Comparison of ENCODE assay signal across 2 cellular contexts in the genomic region with DNA sequence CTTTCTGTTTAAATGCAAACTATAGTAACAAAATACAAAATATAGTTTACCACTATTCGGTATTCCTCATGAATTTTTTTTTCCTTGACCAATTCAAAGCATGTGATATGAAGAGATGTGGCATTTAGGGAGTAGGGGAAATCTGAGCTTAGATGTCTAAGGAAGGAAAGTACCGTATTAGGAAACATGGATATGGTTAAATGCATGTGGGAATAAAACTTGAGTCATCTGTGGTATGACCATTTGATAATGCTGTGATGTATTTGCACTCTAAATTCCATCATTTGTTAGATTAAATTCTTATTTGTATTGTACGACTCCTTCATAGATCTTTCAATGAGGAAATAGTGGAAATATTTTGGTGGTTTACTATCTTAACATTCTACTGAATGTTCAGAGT.
TF ChIP-seq lines count a peak whose summit lies in the region.

No MANE protein-coding gene starts in this region.

TF ChIP-seq in liver, 16 proteins besides CTCF, POLR2A, EP300 and RAD21:
- TF ChIP-seq, protein P1, sequence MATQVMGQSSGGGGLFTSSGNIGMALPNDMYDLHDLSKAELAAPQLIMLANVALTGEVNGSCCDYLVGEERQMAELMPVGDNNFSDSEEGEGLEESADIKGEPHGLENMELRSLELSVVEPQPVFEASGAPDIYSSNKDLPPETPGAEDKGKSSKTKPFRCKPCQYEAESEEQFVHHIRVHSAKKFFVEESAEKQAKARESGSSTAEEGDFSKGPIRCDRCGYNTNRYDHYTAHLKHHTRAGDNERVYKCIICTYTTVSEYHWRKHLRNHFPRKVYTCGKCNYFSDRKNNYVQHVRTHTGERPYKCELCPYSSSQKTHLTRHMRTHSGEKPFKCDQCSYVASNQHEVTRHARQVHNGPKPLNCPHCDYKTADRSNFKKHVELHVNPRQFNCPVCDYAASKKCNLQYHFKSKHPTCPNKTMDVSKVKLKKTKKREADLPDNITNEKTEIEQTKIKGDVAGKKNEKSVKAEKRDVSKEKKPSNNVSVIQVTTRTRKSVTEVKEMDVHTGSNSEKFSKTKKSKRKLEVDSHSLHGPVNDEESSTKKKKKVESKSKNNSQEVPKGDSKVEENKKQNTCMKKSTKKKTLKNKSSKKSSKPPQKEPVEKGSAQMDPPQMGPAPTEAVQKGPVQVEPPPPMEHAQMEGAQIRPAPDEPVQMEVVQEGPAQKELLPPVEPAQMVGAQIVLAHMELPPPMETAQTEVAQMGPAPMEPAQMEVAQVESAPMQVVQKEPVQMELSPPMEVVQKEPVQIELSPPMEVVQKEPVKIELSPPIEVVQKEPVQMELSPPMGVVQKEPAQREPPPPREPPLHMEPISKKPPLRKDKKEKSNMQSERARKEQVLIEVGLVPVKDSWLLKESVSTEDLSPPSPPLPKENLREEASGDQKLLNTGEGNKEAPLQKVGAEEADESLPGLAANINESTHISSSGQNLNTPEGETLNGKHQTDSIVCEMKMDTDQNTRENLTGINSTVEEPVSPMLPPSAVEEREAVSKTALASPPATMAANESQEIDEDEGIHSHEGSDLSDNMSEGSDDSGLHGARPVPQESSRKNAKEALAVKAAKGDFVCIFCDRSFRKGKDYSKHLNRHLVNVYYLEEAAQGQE (IDR thresholded peaks at IDR 0.05), result no peak
- TF ChIP-seq, protein P2, sequence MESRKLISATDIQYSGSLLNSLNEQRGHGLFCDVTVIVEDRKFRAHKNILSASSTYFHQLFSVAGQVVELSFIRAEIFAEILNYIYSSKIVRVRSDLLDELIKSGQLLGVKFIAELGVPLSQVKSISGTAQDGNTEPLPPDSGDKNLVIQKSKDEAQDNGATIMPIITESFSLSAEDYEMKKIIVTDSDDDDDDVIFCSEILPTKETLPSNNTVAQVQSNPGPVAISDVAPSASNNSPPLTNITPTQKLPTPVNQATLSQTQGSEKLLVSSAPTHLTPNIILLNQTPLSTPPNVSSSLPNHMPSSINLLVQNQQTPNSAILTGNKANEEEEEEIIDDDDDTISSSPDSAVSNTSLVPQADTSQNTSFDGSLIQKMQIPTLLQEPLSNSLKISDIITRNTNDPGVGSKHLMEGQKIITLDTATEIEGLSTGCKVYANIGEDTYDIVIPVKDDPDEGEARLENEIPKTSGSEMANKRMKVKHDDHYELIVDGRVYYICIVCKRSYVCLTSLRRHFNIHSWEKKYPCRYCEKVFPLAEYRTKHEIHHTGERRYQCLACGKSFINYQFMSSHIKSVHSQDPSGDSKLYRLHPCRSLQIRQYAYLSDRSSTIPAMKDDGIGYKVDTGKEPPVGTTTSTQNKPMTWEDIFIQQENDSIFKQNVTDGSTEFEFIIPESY (IDR thresholded peaks at IDR 0.05), result no peak
- TF ChIP-seq GABPA (IDR thresholded peaks at IDR 0.05 in 1 of 2, conservative IDR thresholded peaks at IDR 0.05 in 1 of 2) (no peak), RXRA (IDR thresholded peaks at IDR 0.05) (no peak), NR2F2 (IDR thresholded peaks at IDR 0.05) (no peak), JUND (IDR thresholded peaks at IDR 0.05) (no peak), YY1 (IDR thresholded peaks at IDR 0.05) (no peak), EGR1 (IDR thresholded peaks at IDR 0.05; ENCODE audit: low read depth in 2 of 2) (no peak), FOXA1 (IDR thresholded peaks at IDR 0.05) (no peak), TAF1 (conservative IDR thresholded peaks at IDR 0.05) (no peak), SP1 (IDR thresholded peaks at IDR 0.05) (no peak), HNF4G (IDR thresholded peaks at IDR 0.05) (no peak), FOXA2 (IDR thresholded peaks at IDR 0.05) (no peak), HNF4A (conservative IDR thresholded peaks at IDR 0.05) (no peak)
- TF ChIP-seq, protein P3, sequence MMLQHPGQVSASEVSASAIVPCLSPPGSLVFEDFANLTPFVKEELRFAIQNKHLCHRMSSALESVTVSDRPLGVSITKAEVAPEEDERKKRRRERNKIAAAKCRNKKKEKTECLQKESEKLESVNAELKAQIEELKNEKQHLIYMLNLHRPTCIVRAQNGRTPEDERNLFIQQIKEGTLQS (IDR thresholded peaks at IDR 0.05), result no peak
- TF ChIP-seq, protein P4, sequence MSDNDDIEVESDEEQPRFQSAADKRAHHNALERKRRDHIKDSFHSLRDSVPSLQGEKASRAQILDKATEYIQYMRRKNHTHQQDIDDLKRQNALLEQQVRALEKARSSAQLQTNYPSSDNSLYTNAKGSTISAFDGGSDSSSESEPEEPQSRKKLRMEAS (IDR thresholded peaks at IDR 0.05), result no peak
TF ChIP-seq in liver: peak in this region for 0.

TF ChIP-seq in SK-N-SH treated with all-trans-retinoic acid at 6 μM for 48 hours, 23 proteins besides CTCF, POLR2A, EP300 and RAD21 (continued from another document):
- TF ChIP-seq ZC3H10 (CRISPR knock-in tag; IDR thresholded peaks at IDR 0.05) (no peak), CSDC2 (CRISPR knock-in tag; IDR thresholded peaks at IDR 0.05) (no peak), ZNF565 (CRISPR knock-in tag; conservative IDR thresholded peaks at IDR 0.05; ENCODE audit: low read depth) (no peak), ZFP30 (CRISPR knock-in tag; IDR thresholded peaks at IDR 0.05) (no peak), ESRRG (CRISPR knock-in tag; IDR thresholded peaks at IDR 0.05) (no peak), BACH2 (CRISPR knock-in tag; IDR thresholded peaks at IDR 0.05; ENCODE audit: borderline replicate concordance) (no peak)
- TF ChIP-seq, protein P5, sequence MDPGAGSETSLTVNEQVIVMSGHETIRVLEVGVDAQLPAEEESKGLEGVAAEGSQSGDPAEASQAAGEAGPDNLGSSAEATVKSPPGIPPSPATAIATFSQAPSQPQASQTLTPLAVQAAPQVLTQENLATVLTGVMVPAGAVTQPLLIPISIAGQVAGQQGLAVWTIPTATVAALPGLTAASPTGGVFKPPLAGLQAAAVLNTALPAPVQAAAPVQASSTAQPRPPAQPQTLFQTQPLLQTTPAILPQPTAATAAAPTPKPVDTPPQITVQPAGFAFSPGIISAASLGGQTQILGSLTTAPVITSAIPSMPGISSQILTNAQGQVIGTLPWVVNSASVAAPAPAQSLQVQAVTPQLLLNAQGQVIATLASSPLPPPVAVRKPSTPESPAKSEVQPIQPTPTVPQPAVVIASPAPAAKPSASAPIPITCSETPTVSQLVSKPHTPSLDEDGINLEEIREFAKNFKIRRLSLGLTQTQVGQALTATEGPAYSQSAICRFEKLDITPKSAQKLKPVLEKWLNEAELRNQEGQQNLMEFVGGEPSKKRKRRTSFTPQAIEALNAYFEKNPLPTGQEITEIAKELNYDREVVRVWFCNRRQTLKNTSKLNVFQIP (CRISPR knock-in tag; IDR thresholded peaks at IDR 0.05; ENCODE audit: borderline replicate concordance, low read depth), result no peak
